35 cellular contexts compared by ENCODE assay signal in the genomic region with DNA sequence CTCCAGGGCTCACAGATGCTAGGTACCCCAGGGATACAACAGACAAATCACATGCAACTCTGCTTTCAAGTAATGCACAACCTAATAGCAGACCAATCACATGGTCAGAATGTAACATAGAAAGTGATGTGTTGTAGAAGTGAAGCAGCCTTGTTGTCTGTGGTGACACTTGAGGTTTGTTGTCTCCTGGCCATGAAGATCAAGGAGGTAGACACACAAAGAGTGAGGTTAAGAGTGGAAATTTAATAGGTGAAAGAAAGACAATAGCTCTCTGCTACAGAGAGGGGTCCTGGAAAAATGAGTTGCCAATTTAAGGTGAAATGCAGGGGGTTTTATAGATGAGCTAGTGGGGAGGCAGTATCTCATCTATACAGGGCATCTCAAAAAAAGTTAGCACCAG. TPM values are rescaled to one million over a fixed set of nuclear protein-coding genes. Genes with fewer than 3 reads are reported as not detected.
"Had no signal": no experiment of that assay in that cellular context is flagged by ENCODE, and none has a peak within 500 bp of the region (broad histone marks: within the 10 kb centered on the region; RNA-seq: fewer than 3 reads in every experiment).

No MANE protein-coding gene starts in this region.

- H3K4me3 Mint-ChIP-seq: activated B cell treated with CpG ODN at 0.5 μM for 24 hours; activated CD4-positive, alpha-beta memory T cell treated with anti-CD3 and anti-CD28 coated beads, Interleukin-2, amount 10 ng/mL, durations not matched to agents 7 days and 5 days; activated CD4-positive, alpha-beta T cell treated with anti-CD3 and anti-CD28 coated beads, Interleukin-2, amount 10 ng/mL, durations not matched to agents 24 days and 14 days; activated CD8-positive, alpha-beta memory T cell treated with anti-CD3 and anti-CD28 coated beads, Interleukin-2, amount 10 ng/mL, durations not matched to agents 7 days and 5 days; activated CD8-positive, alpha-beta T cell treated with anti-CD3 and anti-CD28 coated beads, Interleukin-2, amount 10 ng/mL, durations not matched to agents 7 days and 5 days; activated naive CD4-positive, alpha-beta T cell treated with anti-CD3 and anti-CD28 coated beads, Interleukin-2, amount 10 ng/mL, durations not matched to agents 7 days and 5 days; activated naive CD4-positive, alpha-beta T cell treated with anti-CD3 and anti-CD28 coated beads, Interleukin-2, amount 50 U/mL, for 24 hours; activated naive CD8-positive, alpha-beta T cell treated with anti-CD3 and anti-CD28 coated beads, Interleukin-2, amount 10 ng/mL, durations not matched to agents 7 days and 5 days; activated naive CD8-positive, alpha-beta T cell treated with anti-CD3 and anti-CD28 coated beads, Interleukin-2, amount 50 U/mL, for 24 hours; activated T-cell treated with anti-CD3 and anti-CD28 coated beads, Interleukin-2, amount 50 U/mL, for 24 hours; central memory CD8-positive, alpha-beta T cell; T-helper 1 cell treated with Interleukin-12 subunit alpha and Interleukin-12 subunit beta and Interleukin-4 antibody, amounts not matched to agents 30 μg/mL and 1 μg/mL, for 36 hours; T-helper 2 cell treated with Interferon-gamma antibody and Interleukin-4, amounts not matched to agents 5 μg/mL and 100 μg/mL, for 36 hours had no signal

- H3K27me3 ChIP-seq: ascending aorta, cardiac muscle cell had no signal

- H3K9me3 Mint-ChIP-seq: activated B cell treated with CpG ODN at 0.5 μM for 24 hours; activated CD4-positive, alpha-beta memory T cell treated with anti-CD3 and anti-CD28 coated beads, Interleukin-2, amount 10 ng/mL, durations not matched to agents 7 days and 5 days; activated CD4-positive, alpha-beta T cell treated with anti-CD3 and anti-CD28 coated beads, Interleukin-2, amount 10 ng/mL, durations not matched to agents 24 days and 14 days; activated naive CD4-positive, alpha-beta T cell treated with anti-CD3 and anti-CD28 coated beads, Interleukin-2, amount 10 ng/mL, durations not matched to agents 7 days and 5 days; activated naive CD4-positive, alpha-beta T cell treated with anti-CD3 and anti-CD28 coated beads, Interleukin-2, amount 50 U/mL, for 24 hours; activated naive CD8-positive, alpha-beta T cell treated with anti-CD3 and anti-CD28 coated beads, Interleukin-2, amount 10 ng/mL, durations not matched to agents 7 days and 5 days; activated naive CD8-positive, alpha-beta T cell treated with anti-CD3 and anti-CD28 coated beads, Interleukin-2, amount 50 U/mL, for 24 hours; activated T-cell treated with anti-CD3 and anti-CD28 coated beads, Interleukin-2, amount 50 U/mL, for 24 hours; activated T-helper 2 cell treated with anti-CD3 and anti-CD28 coated beads, Interferon-gamma antibody, Interleukin-2, Interleukin-4, amounts not matched to agents 10 μg/mL and 5 μg/mL and 100 μg/mL, durations not matched to agents 14 hours and 24 hours and 36 hours; brain; central memory CD8-positive, alpha-beta T cell; T-helper 1 cell treated with Interleukin-12 subunit alpha and Interleukin-12 subunit beta and Interleukin-4 antibody, amounts not matched to agents 30 μg/mL and 1 μg/mL, for 36 hours; T-helper 2 cell treated with Interferon-gamma antibody and Interleukin-4, amounts not matched to agents 5 μg/mL and 100 μg/mL, for 36 hours had no signal

- H3K27ac Mint-ChIP-seq: activated B cell treated with CpG ODN at 0.5 μM for 24 hours; activated CD4-positive, alpha-beta memory T cell treated with anti-CD3 and anti-CD28 coated beads, Interleukin-2, amount 10 ng/mL, durations not matched to agents 7 days and 5 days; activated CD4-positive, alpha-beta T cell treated with anti-CD3 and anti-CD28 coated beads, Interleukin-2, amount 10 ng/mL, durations not matched to agents 24 days and 14 days; activated CD8-positive, alpha-beta memory T cell treated with anti-CD3 and anti-CD28 coated beads, Interleukin-2, amount 10 ng/mL, durations not matched to agents 7 days and 5 days; activated CD8-positive, alpha-beta T cell treated with anti-CD3 and anti-CD28 coated beads, Interleukin-2, amount 10 ng/mL, durations not matched to agents 7 days and 5 days; activated naive CD4-positive, alpha-beta T cell treated with anti-CD3 and anti-CD28 coated beads, Interleukin-2, amount 10 ng/mL, durations not matched to agents 7 days and 5 days; activated naive CD4-positive, alpha-beta T cell treated with anti-CD3 and anti-CD28 coated beads, Interleukin-2, amount 50 U/mL, for 24 hours; activated naive CD8-positive, alpha-beta T cell; activated naive CD8-positive, alpha-beta T cell treated with anti-CD3 and anti-CD28 coated beads, Interleukin-2, amount 10 ng/mL, durations not matched to agents 7 days and 5 days; activated naive CD8-positive, alpha-beta T cell treated with anti-CD3 and anti-CD28 coated beads, Interleukin-2, amount 50 U/mL, for 24 hours; activated T-cell treated with anti-CD3 and anti-CD28 coated beads, Interleukin-2, amount 50 U/mL, for 24 hours; activated T-helper 2 cell treated with anti-CD3 and anti-CD28 coated beads, Interferon-gamma antibody, Interleukin-2, Interleukin-4, amounts not matched to agents 10 μg/mL and 5 μg/mL and 100 μg/mL, durations not matched to agents 14 hours and 24 hours and 36 hours; T-helper 1 cell treated with Interleukin-12 subunit alpha and Interleukin-12 subunit beta and Interleukin-4 antibody, amounts not matched to agents 30 μg/mL and 1 μg/mL, for 36 hours; T-helper 2 cell treated with Interferon-gamma antibody and Interleukin-4, amounts not matched to agents 5 μg/mL and 100 μg/mL, for 36 hours had no signal

- DNase-seq: activated B cell treated with CpG ODN at 0.5 μM for 24 hours; activated CD4-positive, alpha-beta memory T cell treated with anti-CD3 and anti-CD28 coated beads, Interleukin-2, amount 10 ng/mL, durations not matched to agents 7 days and 5 days; activated CD4-positive, alpha-beta T cell treated with anti-CD3 and anti-CD28 coated beads for 4 hours; activated CD4-positive, alpha-beta T cell treated with anti-CD3 and anti-CD28 coated beads, Interleukin-2, amount 10 ng/mL, durations not matched to agents 24 days and 14 days; activated CD4-positive, alpha-beta T cell treated with anti-CD3 and anti-CD28 coated beads, Interleukin-2, amount 50 U/mL, for 48 hours; activated CD4-positive, CD25-positive, alpha-beta regulatory T cell treated with anti-CD3 and anti-CD28 coated beads, Interleukin-2, amount 50 U/mL, for 72 hours; activated CD8-positive, alpha-beta memory T cell treated with anti-CD3 and anti-CD28 coated beads for 24 hours; activated CD8-positive, alpha-beta memory T cell treated with anti-CD3 and anti-CD28 coated beads, Interleukin-2, amount 10 ng/mL, durations not matched to agents 7 days and 5 days; activated CD8-positive, alpha-beta memory T cell treated with anti-CD3 and anti-CD28 coated beads, Interleukin-2, amount 50 U/mL, for 48 hours; activated CD8-positive, alpha-beta T cell treated with anti-CD3 and anti-CD28 coated beads, Interleukin-2, amount 10 ng/mL, durations not matched to agents 7 days and 5 days; activated effector memory CD4-positive, alpha-beta T cell treated with Interleukin-2 at 50 U/mL for 16 hours; activated gamma-delta T cell; activated naive CD4-positive, alpha-beta T cell treated with anti-CD3 and anti-CD28 coated beads, Interleukin-2, amount 10 ng/mL, durations not matched to agents 7 days and 5 days; activated naive CD4-positive, alpha-beta T cell treated with Interleukin-2 at 50 U/mL for 16 hours; activated naive CD8-positive, alpha-beta T cell treated with anti-CD3 and anti-CD28 coated beads, Interleukin-2, amount 10 ng/mL, durations not matched to agents 7 days and 5 days; activated naive CD8-positive, alpha-beta T cell treated with anti-CD3 and anti-CD28 coated beads, Interleukin-2, amount 50 U/mL, for 24 hours; activated T-cell treated with anti-CD3 and anti-CD28 coated beads, Interleukin-2, amount 50 U/mL, for 48 hours; amygdala; anterior cingulate cortex; caudate nucleus; cerebellar nuclear complex; T-helper 9 cell had no signal

- H3K9me3 ChIP-seq: ascending aorta had no signal

- ATAC-seq: activated CD8-positive, alpha-beta memory T cell treated with anti-CD3 and anti-CD28 coated beads, Interleukin-2, amount 10 ng/mL, durations not matched to agents 7 days and 5 days; activated CD8-positive, alpha-beta T cell treated with anti-CD3 and anti-CD28 coated beads, Interleukin-2, amount 10 ng/mL, durations not matched to agents 7 days and 5 days; activated naive CD8-positive, alpha-beta T cell treated with anti-CD3 and anti-CD28 coated beads, Interleukin-2, amount 50 U/mL, for 24 hours had no signal

- H3K27ac ChIP-seq: ascending aorta, cardiac muscle cell, VCaP had no signal

- H3K36me3 Mint-ChIP-seq: activated CD8-positive, alpha-beta memory T cell treated with anti-CD3 and anti-CD28 coated beads, Interleukin-2, amount 10 ng/mL, durations not matched to agents 7 days and 5 days; activated naive CD4-positive, alpha-beta T cell treated with anti-CD3 and anti-CD28 coated beads, Interleukin-2, amount 50 U/mL, for 24 hours; activated naive CD8-positive, alpha-beta T cell; activated naive CD8-positive, alpha-beta T cell treated with anti-CD3 and anti-CD28 coated beads, Interleukin-2, amount 10 ng/mL, durations not matched to agents 7 days and 5 days had no signal

RNA-seq across cellular contexts. Expression of a gene that starts 29.8 kb away (rescaled TPM):
- total RNA-seq: activated B cell treated with CpG ODN at 0.5 μM for 24 hours; activated CD4-positive, alpha-beta memory T cell treated with anti-CD3 and anti-CD28 coated beads, Interleukin-2, amount 10 ng/mL, durations not matched to agents 7 days and 5 days; activated CD4-positive, alpha-beta T cell treated with anti-CD3 and anti-CD28 coated beads, Interleukin-2, amount 10 ng/mL, durations not matched to agents 24 days and 14 days; activated CD8-positive, alpha-beta memory T cell treated with anti-CD3 and anti-CD28 coated beads, Interleukin-2, amount 10 ng/mL, durations not matched to agents 7 days and 5 days; activated CD8-positive, alpha-beta T cell treated with anti-CD3 and anti-CD28 coated beads, Interleukin-2, amount 10 ng/mL, durations not matched to agents 7 days and 5 days; activated naive CD8-positive, alpha-beta T cell treated with anti-CD3 and anti-CD28 coated beads, Interleukin-2, amount 10 ng/mL, durations not matched to agents 7 days and 5 days; activated T-helper 2 cell treated with anti-CD3 and anti-CD28 coated beads, Interferon-gamma antibody, Interleukin-2, Interleukin-4, amounts not matched to agents 10 μg/mL and 5 μg/mL and 100 μg/mL, durations not matched to agents 14 hours and 24 hours and 36 hours; ascending aorta; chondrocyte had no signal

RNA-seq across cellular contexts. Expression of a gene that starts 33.8 kb away (rescaled TPM):
- total RNA-seq: activated B cell treated with CpG ODN at 0.5 μM for 24 hours; activated CD4-positive, alpha-beta memory T cell treated with anti-CD3 and anti-CD28 coated beads, Interleukin-2, amount 10 ng/mL, durations not matched to agents 7 days and 5 days; activated CD4-positive, alpha-beta T cell treated with anti-CD3 and anti-CD28 coated beads, Interleukin-2, amount 10 ng/mL, durations not matched to agents 24 days and 14 days; activated CD8-positive, alpha-beta memory T cell treated with anti-CD3 and anti-CD28 coated beads, Interleukin-2, amount 10 ng/mL, durations not matched to agents 7 days and 5 days; activated CD8-positive, alpha-beta T cell treated with anti-CD3 and anti-CD28 coated beads, Interleukin-2, amount 10 ng/mL, durations not matched to agents 7 days and 5 days; activated naive CD8-positive, alpha-beta T cell treated with anti-CD3 and anti-CD28 coated beads, Interleukin-2, amount 10 ng/mL, durations not matched to agents 7 days and 5 days; activated T-helper 2 cell treated with anti-CD3 and anti-CD28 coated beads, Interferon-gamma antibody, Interleukin-2, Interleukin-4, amounts not matched to agents 10 μg/mL and 5 μg/mL and 100 μg/mL, durations not matched to agents 14 hours and 24 hours and 36 hours; ascending aorta; cardiac muscle cell had no signal

RNA-seq across cellular contexts. Expression of a gene that starts 44.6 kb away (rescaled TPM):
- total RNA-seq: activated B cell treated with CpG ODN at 0.5 μM for 24 hours; activated CD4-positive, alpha-beta memory T cell treated with anti-CD3 and anti-CD28 coated beads, Interleukin-2, amount 10 ng/mL, durations not matched to agents 7 days and 5 days; activated CD4-positive, alpha-beta T cell treated with anti-CD3 and anti-CD28 coated beads, Interleukin-2, amount 10 ng/mL, durations not matched to agents 24 days and 14 days; activated CD8-positive, alpha-beta memory T cell treated with anti-CD3 and anti-CD28 coated beads, Interleukin-2, amount 10 ng/mL, durations not matched to agents 7 days and 5 days; activated CD8-positive, alpha-beta T cell treated with anti-CD3 and anti-CD28 coated beads, Interleukin-2, amount 10 ng/mL, durations not matched to agents 7 days and 5 days; activated naive CD8-positive, alpha-beta T cell treated with anti-CD3 and anti-CD28 coated beads, Interleukin-2, amount 10 ng/mL, durations not matched to agents 7 days and 5 days; activated T-helper 2 cell treated with anti-CD3 and anti-CD28 coated beads, Interferon-gamma antibody, Interleukin-2, Interleukin-4, amounts not matched to agents 10 μg/mL and 5 μg/mL and 100 μg/mL, durations not matched to agents 14 hours and 24 hours and 36 hours; ascending aorta; bronchial epithelial cell had no signal
